In genomic region chr6:157471895-157472686, GRCh38 we compare ENCODE assay signal across 17 cellular contexts.
"Had no signal": no experiment of that assay in that cellular context is flagged by ENCODE, and none has a peak within 500 bp of the region (broad histone marks: within the 10 kb centered on the region; RNA-seq: fewer than 3 reads in every experiment).

No MANE protein-coding gene starts in this region.

- H3K4me3 ChIP-seq: hepatocyte had no signal

- ATAC-seq: activated CD8-positive, alpha-beta memory T cell treated with anti-CD3 and anti-CD28 coated beads, Interleukin-2, amount 10 ng/mL, durations not matched to agents 7 days and 5 days; activated T-cell treated with anti-CD3 and anti-CD28 coated beads, Interleukin-2, amount 50 U/mL, for 4 hours; effector memory CD8-positive, alpha-beta T cell had no signal

- DNase-seq: activated CD4-positive, alpha-beta T cell treated with anti-CD3 and anti-CD28 coated beads, Interleukin-2, amount 50 U/mL, for 1 hour; activated CD4-positive, CD25-positive, alpha-beta regulatory T cell; activated CD8-positive, alpha-beta memory T cell treated with anti-CD3 and anti-CD28 coated beads, Interleukin-2, amount 10 ng/mL, durations not matched to agents 7 days and 5 days; activated effector memory CD4-positive, alpha-beta T cell treated with anti-CD3 and anti-CD28 coated beads, Interleukin-2, amount 50 U/mL, for 16 hours; activated T-cell treated with anti-CD3 and anti-CD28 coated beads, Interleukin-2, amount 50 U/mL, for 4 hours; brain microvascular endothelial cell; cerebellar nuclear complex; effector memory CD8-positive, alpha-beta T cell; midbrain; naive B cell; retina; stimulated activated CD4-positive, alpha-beta T cell treated with anti-CD3 and anti-CD28 coated beads, Interleukin-4, amount 100 ng/mL, for 1 hour; stimulated activated CD8-positive, alpha-beta memory T cell treated with anti-CD3 and anti-CD28 coated beads, Interleukin-4, amount 100 ng/mL, for 48 hours had no signal

- FAIRE-seq: TTC549, urothelium cell line had no signal

- H3K27me3 ChIP-seq: brain microvascular endothelial cell, hepatocyte, neutrophil had no signal

- H3K9me3 ChIP-seq: neutrophil had no signal

- H3K27ac ChIP-seq: brain microvascular endothelial cell, hepatocyte, neutrophil had no signal

- H3K36me3 ChIP-seq: brain microvascular endothelial cell, neutrophil had no signal
